ENCODE assay signal across 2 cellular contexts in genomic region chr10:17001961-17002749, GRCh38.
TF ChIP-seq lines count a peak whose summit lies in the region.

No MANE protein-coding gene starts in this region.

TF ChIP-seq in liver, 16 proteins besides CTCF, POLR2A, EP300 and RAD21:
- TF ChIP-seq NR2F2 (IDR thresholded peaks at IDR 0.05) (peak; percentile 75), SP1 (IDR thresholded peaks at IDR 0.05) (peak; percentile 16), YY1 (IDR thresholded peaks at IDR 0.05) (no peak)
- TF ChIP-seq, protein P1, sequence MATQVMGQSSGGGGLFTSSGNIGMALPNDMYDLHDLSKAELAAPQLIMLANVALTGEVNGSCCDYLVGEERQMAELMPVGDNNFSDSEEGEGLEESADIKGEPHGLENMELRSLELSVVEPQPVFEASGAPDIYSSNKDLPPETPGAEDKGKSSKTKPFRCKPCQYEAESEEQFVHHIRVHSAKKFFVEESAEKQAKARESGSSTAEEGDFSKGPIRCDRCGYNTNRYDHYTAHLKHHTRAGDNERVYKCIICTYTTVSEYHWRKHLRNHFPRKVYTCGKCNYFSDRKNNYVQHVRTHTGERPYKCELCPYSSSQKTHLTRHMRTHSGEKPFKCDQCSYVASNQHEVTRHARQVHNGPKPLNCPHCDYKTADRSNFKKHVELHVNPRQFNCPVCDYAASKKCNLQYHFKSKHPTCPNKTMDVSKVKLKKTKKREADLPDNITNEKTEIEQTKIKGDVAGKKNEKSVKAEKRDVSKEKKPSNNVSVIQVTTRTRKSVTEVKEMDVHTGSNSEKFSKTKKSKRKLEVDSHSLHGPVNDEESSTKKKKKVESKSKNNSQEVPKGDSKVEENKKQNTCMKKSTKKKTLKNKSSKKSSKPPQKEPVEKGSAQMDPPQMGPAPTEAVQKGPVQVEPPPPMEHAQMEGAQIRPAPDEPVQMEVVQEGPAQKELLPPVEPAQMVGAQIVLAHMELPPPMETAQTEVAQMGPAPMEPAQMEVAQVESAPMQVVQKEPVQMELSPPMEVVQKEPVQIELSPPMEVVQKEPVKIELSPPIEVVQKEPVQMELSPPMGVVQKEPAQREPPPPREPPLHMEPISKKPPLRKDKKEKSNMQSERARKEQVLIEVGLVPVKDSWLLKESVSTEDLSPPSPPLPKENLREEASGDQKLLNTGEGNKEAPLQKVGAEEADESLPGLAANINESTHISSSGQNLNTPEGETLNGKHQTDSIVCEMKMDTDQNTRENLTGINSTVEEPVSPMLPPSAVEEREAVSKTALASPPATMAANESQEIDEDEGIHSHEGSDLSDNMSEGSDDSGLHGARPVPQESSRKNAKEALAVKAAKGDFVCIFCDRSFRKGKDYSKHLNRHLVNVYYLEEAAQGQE (IDR thresholded peaks at IDR 0.05), result no peak
TF ChIP-seq in liver: peak in this region for 2.

TF ChIP-seq in HepG2, 621 proteins besides CTCF, POLR2A, EP300 and RAD21:
- TF ChIP-seq, protein P2, sequence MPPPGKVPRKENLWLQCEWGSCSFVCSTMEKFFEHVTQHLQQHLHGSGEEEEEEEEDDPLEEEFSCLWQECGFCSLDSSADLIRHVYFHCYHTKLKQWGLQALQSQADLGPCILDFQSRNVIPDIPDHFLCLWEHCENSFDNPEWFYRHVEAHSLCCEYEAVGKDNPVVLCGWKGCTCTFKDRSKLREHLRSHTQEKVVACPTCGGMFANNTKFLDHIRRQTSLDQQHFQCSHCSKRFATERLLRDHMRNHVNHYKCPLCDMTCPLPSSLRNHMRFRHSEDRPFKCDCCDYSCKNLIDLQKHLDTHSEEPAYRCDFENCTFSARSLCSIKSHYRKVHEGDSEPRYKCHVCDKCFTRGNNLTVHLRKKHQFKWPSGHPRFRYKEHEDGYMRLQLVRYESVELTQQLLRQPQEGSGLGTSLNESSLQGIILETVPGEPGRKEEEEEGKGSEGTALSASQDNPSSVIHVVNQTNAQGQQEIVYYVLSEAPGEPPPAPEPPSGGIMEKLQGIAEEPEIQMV (CRISPR knock-in tag; IDR thresholded peaks at IDR 0.05; ENCODE audit: low read depth), result no peak
- no peak for TF ChIP-seq GMEB1 (CRISPR knock-in tag; IDR thresholded peaks at IDR 0.05; ENCODE audit: borderline replicate concordance)
- TF ChIP-seq HOXA7 (CRISPR knock-in tag; IDR thresholded peaks at IDR 0.05), result no peak
- TF ChIP-seq TFDP1 (CRISPR knock-in tag; IDR thresholded peaks at IDR 0.05; ENCODE audit: borderline replicate concordance), result no peak
- no peak for TF ChIP-seq ZNF354B (CRISPR knock-in tag; IDR thresholded peaks at IDR 0.05)
- no peak for TF ChIP-seq ZNF570 (CRISPR knock-in tag; IDR thresholded peaks at IDR 0.05; ENCODE audit: borderline replicate concordance)
- TF ChIP-seq, protein P3, sequence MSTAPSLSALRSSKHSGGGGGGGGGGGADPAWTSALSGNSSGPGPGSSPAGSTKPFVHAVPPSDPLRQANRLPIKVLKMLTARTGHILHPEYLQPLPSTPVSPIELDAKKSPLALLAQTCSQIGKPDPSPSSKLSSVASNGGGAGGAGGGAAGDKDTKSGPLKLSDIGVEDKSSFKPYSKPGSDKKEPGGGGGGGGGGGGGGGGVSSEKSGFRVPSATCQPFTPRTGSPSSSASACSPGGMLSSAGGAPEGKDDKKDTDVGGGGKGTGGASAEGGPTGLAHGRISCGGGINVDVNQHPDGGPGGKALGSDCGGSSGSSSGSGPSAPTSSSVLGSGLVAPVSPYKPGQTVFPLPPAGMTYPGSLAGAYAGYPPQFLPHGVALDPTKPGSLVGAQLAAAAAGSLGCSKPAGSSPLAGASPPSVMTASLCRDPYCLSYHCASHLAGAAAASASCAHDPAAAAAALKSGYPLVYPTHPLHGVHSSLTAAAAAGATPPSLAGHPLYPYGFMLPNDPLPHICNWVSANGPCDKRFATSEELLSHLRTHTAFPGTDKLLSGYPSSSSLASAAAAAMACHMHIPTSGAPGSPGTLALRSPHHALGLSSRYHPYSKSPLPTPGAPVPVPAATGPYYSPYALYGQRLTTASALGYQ (CRISPR knock-in tag; IDR thresholded peaks at IDR 0.05), result no peak
- no peak for TF ChIP-seq ZNF839 (CRISPR knock-in tag; IDR thresholded peaks at IDR 0.05; ENCODE audit: borderline replicate concordance)
- no peak for TF ChIP-seq KDM3A (CRISPR knock-in tag; IDR thresholded peaks at IDR 0.05; ENCODE audit: low read depth)
- no peak for TF ChIP-seq AKNA (CRISPR knock-in tag; IDR thresholded peaks at IDR 0.05; ENCODE audit: borderline replicate concordance)
